Comparison of ENCODE assay signal across 8 cellular contexts in the genomic region with DNA sequence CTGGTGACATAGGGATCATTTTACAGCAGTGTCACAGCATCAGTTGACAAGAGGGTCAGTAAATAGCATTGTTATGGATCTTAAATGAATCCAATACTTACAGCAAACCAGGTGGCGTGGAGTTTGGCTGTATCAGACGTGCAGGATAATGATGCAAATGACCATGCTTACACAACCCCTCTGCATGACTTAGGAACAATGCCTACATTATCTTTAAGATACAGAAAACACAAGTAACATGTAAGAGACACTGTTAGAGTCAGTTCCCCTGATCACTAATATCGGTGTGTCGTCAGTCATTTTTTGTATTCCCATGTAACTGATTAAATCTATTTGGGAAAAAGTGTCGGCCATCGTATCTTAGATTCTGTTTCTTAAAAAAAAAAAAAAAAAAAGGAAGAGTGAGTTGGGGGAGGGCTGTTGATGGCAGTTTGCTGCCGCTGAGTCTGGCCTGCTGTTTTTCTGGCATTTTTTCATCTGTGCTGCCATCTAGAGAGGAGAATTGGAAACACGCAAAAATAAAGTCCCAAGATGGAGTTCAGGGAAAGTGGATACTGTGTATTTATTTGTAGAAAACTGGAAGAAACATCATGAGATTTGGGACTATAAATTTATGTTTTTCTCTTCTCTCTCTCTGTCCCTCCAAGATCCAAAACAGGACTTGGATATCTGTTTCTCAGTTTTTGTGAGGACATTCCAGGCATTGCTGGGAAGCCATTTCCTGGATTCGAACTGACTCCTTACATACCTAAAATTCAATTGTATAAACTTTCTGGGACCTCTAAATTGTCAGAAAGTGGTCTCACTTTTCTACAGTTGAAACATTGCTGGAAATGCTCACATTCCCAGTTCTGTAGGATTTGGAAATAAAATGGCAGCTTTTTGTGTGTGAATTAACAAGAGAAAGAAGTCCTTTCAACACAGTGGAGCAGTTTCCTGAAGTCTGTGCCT.
A peak's percentile ranks its signal among the peaks of the same experiment; 100 is the strongest.
DNase-seq lines count a peak whose midpoint lies in the region; ATAC-seq, FAIRE-seq and TF ChIP-seq lines count a peak whose summit lies in the region.

No MANE protein-coding gene starts in this region.

- ATAC-seq in GM21381 (IDR thresholded peaks at IDR 0.05; ENCODE audit: unreplicated experiment): peak; percentile 81
- ATAC-seq in activated naive CD4-positive, alpha-beta T cell treated with anti-CD3 and anti-CD28 coated beads, Interleukin-2, amount 50 U/mL, for 72 hours: peak; percentile 82 to 87
- ATAC-seq in pancreas: peak; percentile 86 to 94 (median 92)

- H3K36me3 ChIP-seq in DOHH2 (ENCODE audit: control insufficient read depth, low read length) (no peaks in the 10 kb centered on the region), cardiac muscle cell (no peaks in the 10 kb centered on the region), pancreas (no peaks in the 10 kb centered on the region)

- H3K27ac ChIP-seq in DOHH2 (ENCODE audit: low read depth, low read length): no peak overlapping the region
- H3K27ac ChIP-seq in cardiac muscle cell: peak overlapping the region; percentile 8
- H3K27ac ChIP-seq in pancreas: no peak overlapping the region

- H3K4me3 ChIP-seq in DOHH2 (ENCODE audit: low read length) (no peak overlapping the region), cardiac muscle cell (no peak overlapping the region), pancreas (no peak overlapping the region)

- peak; percentile 65 for TF ChIP-seq CTCF in DOHH2 (IDR thresholded peaks at IDR 0.05; ENCODE audit: low read depth, low read length, poor library complexity, severe bottlenecking)
- TF ChIP-seq CTCF in cardiac muscle cell (IDR thresholded peaks at IDR 0.05; ENCODE audit: low read depth, low read length): peak; percentile 68
- TF ChIP-seq CTCF in pancreas (IDR thresholded peaks at IDR 0.05): peak; percentile 10 to 53 (median 30)

- no peak for FAIRE-seq in HTR-8/SVneo (lab: Jason Lieb, UNC)
- peak; percentile 94 for FAIRE-seq in pancreas (lab: Jason Lieb, UNC)

- no peaks in the 10 kb centered on the region for H3K9me2 ChIP-seq in DOHH2 (replicated peaks; ENCODE audit: control insufficient read depth, low read length)

- H3K27ac Mint-ChIP-seq in activated naive CD4-positive, alpha-beta T cell treated with anti-CD3 and anti-CD28 coated beads, Interleukin-2, amount 50 U/mL, for 72 hours: peak overlapping the region; percentile 59 to 73

- peaks cover 9% of the 10 kb centered on the region for H3K4me1 ChIP-seq in DOHH2 (ENCODE audit: control insufficient read depth, low read length)
- peaks cover 3% of the 10 kb centered on the region for H3K4me1 ChIP-seq in cardiac muscle cell (ENCODE audit: low read depth)
- H3K4me1 ChIP-seq in pancreas: no peaks in the 10 kb centered on the region

- H3K9me3 Mint-ChIP-seq in activated naive CD4-positive, alpha-beta T cell treated with anti-CD3 and anti-CD28 coated beads, Interleukin-2, amount 50 U/mL, for 72 hours: no peaks in the 10 kb centered on the region

- H3K9me3 ChIP-seq in DOHH2 (ENCODE audit: control insufficient read depth, insufficient read depth, low read length): no peaks in the 10 kb centered on the region
- no peaks in the 10 kb centered on the region for H3K9me3 ChIP-seq in cardiac muscle cell (ENCODE audit: low read depth)
- no peaks in the 10 kb centered on the region for H3K9me3 ChIP-seq in pancreas

- peaks cover 0 to 6% of the 10 kb centered on the region in 2 donors for H3K36me3 Mint-ChIP-seq in activated naive CD4-positive, alpha-beta T cell treated with anti-CD3 and anti-CD28 coated beads, Interleukin-2, amount 50 U/mL, for 72 hours

- peak overlapping the region; percentile 32 for H3K4me2 ChIP-seq in DOHH2 (ENCODE audit: low read length)

- H3F3A ChIP-seq in DOHH2 (ENCODE audit: control insufficient read depth, insufficient read depth): peaks cover 4% of the 10 kb centered on the region; the same call in 1 of the 2 replicates

- intact Hi-C loops in pancreas (cut with DNase I): loop anchor here in 1 of 3 donors (10.0 kb wide), 1 partner anchor 82 kb away; no protein-coding TSS in a partner anchor

- no peaks in the 10 kb centered on the region for H4K20me1 ChIP-seq in DOHH2 (ENCODE audit: control insufficient read depth, insufficient read depth, low read depth, low read length)

- WGBS in pancreas, 2 donors: 34 to 40% methylated on average over 9 of the region's 9 CpGs

- H3K79me2 ChIP-seq in DOHH2 (ENCODE audit: control insufficient read depth, low read length): no peaks in the 10 kb centered on the region

- DNase-seq in HTR-8/SVneo (ENCODE audit: insufficient read length, low spot score) (peak; percentile 61), NOMO-1 treated with DMSO at 0.1 percent for 48 hours (lab: John Stamatoyannopoulos, UW; ENCODE audit: unreplicated experiment) (peak; percentile 80), cardiac muscle cell (ENCODE audit: low read depth in 1 of 2, low spot score in 1 of 2) (peak; percentile 75 to 89), pancreas (peak in 2 of 6 donors; percentile 23 to 46)
- DNase-seq in activated naive CD4-positive, alpha-beta T cell treated with anti-CD3 and anti-CD28 coated beads, Interleukin-2, amount 50 U/mL, for 72 hours (ENCODE audit: low spot score in 2 of 2): peak in 1 of 2 donors; percentile 59
- no peak for DNase-seq in activated effector memory CD4-positive, alpha-beta T cell treated with Interleukin-2 at 50 U/mL for 16 hours

- H3K27me3 ChIP-seq in DOHH2 (ENCODE audit: control insufficient read depth, low read length) (no peaks in the 10 kb centered on the region; the same call in 1 of the 2 replicates), cardiac muscle cell (no peaks in the 10 kb centered on the region), pancreas (no peaks in the 10 kb centered on the region)
